In genomic region chr5:1867815-1868143, GRCh38 we compare ENCODE assay signal across 33 cellular contexts. TPM values are rescaled to one million over a fixed set of nuclear protein-coding genes. Genes with fewer than 3 reads are reported as not detected.
"Had no signal": no experiment of that assay in that cellular context is flagged by ENCODE, and none has a peak within 500 bp of the region (broad histone marks: within the 10 kb centered on the region; RNA-seq: fewer than 3 reads in every experiment).

No MANE protein-coding gene starts in this region.

- H3K4me1 ChIP-seq: esophagus squamous epithelium, gastroesophageal sphincter had no signal

- DNase-seq: activated CD4-positive, alpha-beta memory T cell treated with anti-CD3 and anti-CD28 coated beads for 36 hours; activated CD4-positive, alpha-beta T cell treated with anti-CD3 and anti-CD28 coated beads for 36 hours; activated CD4-positive, alpha-beta T cell treated with anti-CD3 and anti-CD28 coated beads, Interleukin-2, amount 10 ng/mL, durations not matched to agents 24 days and 14 days; activated CD4-positive, CD25-positive, alpha-beta regulatory T cell; activated CD4-positive, CD25-positive, alpha-beta regulatory T cell treated with anti-CD3 and anti-CD28 coated beads, Interleukin-2, amount 50 U/mL, for 72 hours; activated CD8-positive, alpha-beta memory T cell treated with anti-CD3 and anti-CD28 coated beads, Interleukin-2, amount 50 U/mL, for 48 hours; activated CD8-positive, alpha-beta T cell treated with anti-CD3 and anti-CD28 coated beads, Interleukin-2, amount 10 ng/mL, durations not matched to agents 7 days and 5 days; activated gamma-delta T cell; activated naive CD4-positive, alpha-beta T cell; activated naive CD4-positive, alpha-beta T cell treated with anti-CD3 and anti-CD28 coated beads, Interleukin-2, amount 10 ng/mL, durations not matched to agents 7 days and 5 days; activated naive CD8-positive, alpha-beta T cell treated with anti-CD3 and anti-CD28 coated beads, Interleukin-2, amount 10 ng/mL, durations not matched to agents 7 days and 5 days; activated T-cell treated with anti-CD3 and anti-CD28 coated beads for 4 hours; activated T-cell treated with anti-CD3 and anti-CD28 coated beads, Interleukin-2, amount 50 U/mL, for 24 hours; activated T-cell treated with anti-CD3 and anti-CD28 coated beads, Interleukin-2, amount 50 U/mL, for 72 hours; brain microvascular endothelial cell; cortex of kidney; dermis blood vessel endothelial cell; effector CD4-positive, alpha-beta T cell; effector memory CD8-positive, alpha-beta T cell; esophagus squamous epithelium; foreskin melanocyte; T-helper 1 cell; T-helper 17 cell; T1000 had no signal

- H3K4me3 ChIP-seq: esophagus squamous epithelium, gastroesophageal sphincter had no signal

- H3K36me3 Mint-ChIP-seq: activated CD4-positive, alpha-beta memory T cell treated with anti-CD3 and anti-CD28 coated beads for 36 hours; activated naive CD4-positive, alpha-beta T cell treated with anti-CD3 and anti-CD28 coated beads, Interleukin-2, amount 10 ng/mL, durations not matched to agents 7 days and 5 days; activated naive CD4-positive, alpha-beta T cell treated with anti-CD3 and anti-CD28 coated beads, Interleukin-2, amount 50 U/mL, for 72 hours; activated naive CD8-positive, alpha-beta T cell treated with anti-CD3 and anti-CD28 coated beads, Interleukin-2, amount 10 ng/mL, durations not matched to agents 7 days and 5 days had no signal

- H3K4me1 Mint-ChIP-seq: activated CD4-positive, alpha-beta T cell treated with anti-CD3 and anti-CD28 coated beads for 36 hours; activated naive CD4-positive, alpha-beta T cell treated with anti-CD3 and anti-CD28 coated beads, Interleukin-2, amount 10 ng/mL, durations not matched to agents 7 days and 5 days; activated naive CD8-positive, alpha-beta T cell treated with anti-CD3 and anti-CD28 coated beads, Interleukin-2, amount 10 ng/mL, durations not matched to agents 7 days and 5 days; central memory CD8-positive, alpha-beta T cell; T-helper 17 cell had no signal

- H3K36me3 ChIP-seq: brain microvascular endothelial cell, esophagus squamous epithelium, gastroesophageal sphincter had no signal

- H3K9me3 Mint-ChIP-seq: activated CD4-positive, alpha-beta memory T cell treated with anti-CD3 and anti-CD28 coated beads for 36 hours; activated CD4-positive, alpha-beta T cell treated with anti-CD3 and anti-CD28 coated beads, Interleukin-2, amount 10 ng/mL, durations not matched to agents 24 days and 14 days; activated naive CD4-positive, alpha-beta T cell treated with anti-CD3 and anti-CD28 coated beads, Interleukin-2, amount 10 ng/mL, durations not matched to agents 7 days and 5 days; activated naive CD4-positive, alpha-beta T cell treated with anti-CD3 and anti-CD28 coated beads, Interleukin-2, amount 50 U/mL, for 72 hours; activated naive CD8-positive, alpha-beta T cell treated with anti-CD3 and anti-CD28 coated beads, Interleukin-2, amount 10 ng/mL, durations not matched to agents 7 days and 5 days; activated T-cell treated with anti-CD3 and anti-CD28 coated beads, Interleukin-2, amount 50 U/mL, for 24 hours; activated T-cell treated with anti-CD3 and anti-CD28 coated beads, Interleukin-2, amount 50 U/mL, for 72 hours; central memory CD8-positive, alpha-beta T cell; effector memory CD8-positive, alpha-beta T cell; T-helper 2 cell treated with Interferon-gamma antibody and Interleukin-4, amounts not matched to agents 5 μg/mL and 100 μg/mL, for 36 hours had no signal

- H3K27ac Mint-ChIP-seq: activated CD4-positive, alpha-beta memory T cell treated with anti-CD3 and anti-CD28 coated beads for 36 hours; activated CD4-positive, alpha-beta T cell treated with anti-CD3 and anti-CD28 coated beads for 36 hours; activated CD4-positive, alpha-beta T cell treated with anti-CD3 and anti-CD28 coated beads, Interleukin-2, amount 10 ng/mL, durations not matched to agents 24 days and 14 days; activated CD8-positive, alpha-beta T cell treated with anti-CD3 and anti-CD28 coated beads, Interleukin-2, amount 10 ng/mL, durations not matched to agents 7 days and 5 days; activated naive CD4-positive, alpha-beta T cell treated with anti-CD3 and anti-CD28 coated beads, Interleukin-2, amount 10 ng/mL, durations not matched to agents 7 days and 5 days; activated naive CD4-positive, alpha-beta T cell treated with anti-CD3 and anti-CD28 coated beads, Interleukin-2, amount 50 U/mL, for 72 hours; activated naive CD8-positive, alpha-beta T cell treated with anti-CD3 and anti-CD28 coated beads, Interleukin-2, amount 10 ng/mL, durations not matched to agents 7 days and 5 days; activated T-cell treated with anti-CD3 and anti-CD28 coated beads, Interleukin-2, amount 50 U/mL, for 24 hours; activated T-cell treated with anti-CD3 and anti-CD28 coated beads, Interleukin-2, amount 50 U/mL, for 72 hours; effector memory CD8-positive, alpha-beta T cell; T-helper 17 cell; T-helper 2 cell treated with Interferon-gamma antibody and Interleukin-4, amounts not matched to agents 5 μg/mL and 100 μg/mL, for 36 hours had no signal

- H3K4me3 Mint-ChIP-seq: activated CD4-positive, alpha-beta memory T cell treated with anti-CD3 and anti-CD28 coated beads for 36 hours; activated CD4-positive, alpha-beta T cell treated with anti-CD3 and anti-CD28 coated beads for 36 hours; activated CD4-positive, alpha-beta T cell treated with anti-CD3 and anti-CD28 coated beads, Interleukin-2, amount 10 ng/mL, durations not matched to agents 24 days and 14 days; activated CD8-positive, alpha-beta T cell treated with anti-CD3 and anti-CD28 coated beads, Interleukin-2, amount 10 ng/mL, durations not matched to agents 7 days and 5 days; activated naive CD4-positive, alpha-beta T cell treated with anti-CD3 and anti-CD28 coated beads, Interleukin-2, amount 10 ng/mL, durations not matched to agents 7 days and 5 days; activated naive CD8-positive, alpha-beta T cell treated with anti-CD3 and anti-CD28 coated beads, Interleukin-2, amount 10 ng/mL, durations not matched to agents 7 days and 5 days; activated T-cell treated with anti-CD3 and anti-CD28 coated beads, Interleukin-2, amount 50 U/mL, for 24 hours; activated T-cell treated with anti-CD3 and anti-CD28 coated beads, Interleukin-2, amount 50 U/mL, for 72 hours; central memory CD8-positive, alpha-beta T cell; effector memory CD8-positive, alpha-beta T cell; T-helper 17 cell; T-helper 2 cell treated with Interferon-gamma antibody and Interleukin-4, amounts not matched to agents 5 μg/mL and 100 μg/mL, for 36 hours had no signal

- ATAC-seq: activated CD4-positive, alpha-beta T cell treated with anti-CD3 and anti-CD28 coated beads for 36 hours; activated CD8-positive, alpha-beta T cell treated with anti-CD3 and anti-CD28 coated beads, Interleukin-2, amount 10 ng/mL, durations not matched to agents 7 days and 5 days; activated naive CD4-positive, alpha-beta T cell treated with anti-CD3 and anti-CD28 coated beads, Interleukin-2, amount 50 U/mL, for 72 hours; activated T-cell treated with anti-CD3 and anti-CD28 coated beads, Interleukin-2, amount 50 U/mL, for 72 hours; effector memory CD8-positive, alpha-beta T cell; gastroesophageal sphincter; T-helper 17 cell had no signal

- H3K27ac ChIP-seq: brain microvascular endothelial cell, epithelial cell of prostate, esophagus squamous epithelium, gastroesophageal sphincter had no signal

- H3K9me3 ChIP-seq: esophagus squamous epithelium, gastroesophageal sphincter had no signal

RNA-seq across cellular contexts. Expression of gene IRX4, which starts 14.9 kb away (rescaled TPM):
- total RNA-seq: activated CD4-positive, alpha-beta memory T cell treated with anti-CD3 and anti-CD28 coated beads for 36 hours; activated CD4-positive, alpha-beta T cell treated with anti-CD3 and anti-CD28 coated beads for 36 hours; activated CD4-positive, alpha-beta T cell treated with anti-CD3 and anti-CD28 coated beads, Interleukin-2, amount 10 ng/mL, durations not matched to agents 24 days and 14 days; activated CD8-positive, alpha-beta memory T cell treated with anti-CD3 and anti-CD28 coated beads for 36 hours; activated CD8-positive, alpha-beta T cell treated with anti-CD3 and anti-CD28 coated beads, Interleukin-2, amount 10 ng/mL, durations not matched to agents 7 days and 5 days; activated naive CD4-positive, alpha-beta T cell treated with anti-CD3 and anti-CD28 coated beads, Interleukin-2, amount 50 U/mL, for 72 hours; activated naive CD8-positive, alpha-beta T cell treated with anti-CD3 and anti-CD28 coated beads, Interleukin-2, amount 10 ng/mL, durations not matched to agents 7 days and 5 days; activated T-cell treated with anti-CD3 and anti-CD28 coated beads, Interleukin-2, amount 50 U/mL, for 72 hours; dermis blood vessel endothelial cell; fibroblast of lung; fibroblast of villous mesenchyme; glomerular endothelial cell; T-helper 17 cell had no signal
- polyA plus RNA-seq: fibroblast of lung had no signal
